In genomic region chrX:119692241-119693031, GRCh38 we compare ENCODE assay signal across 8 cellular contexts. TPM values are rescaled to one million over a fixed set of nuclear protein-coding genes. Genes with fewer than 3 reads are reported as not detected.
DNase-seq lines count a peak whose midpoint lies in the region; ATAC-seq and TF ChIP-seq lines count a peak whose summit lies in the region.

No MANE protein-coding gene starts in this region.

- H3K36me3 Mint-ChIP-seq in progenitor cell of endocrine pancreas (ENCODE audit: insufficient read depth) = no peaks in the 10 kb centered on the region

- peak overlapping the region; percentile 95 for H3K4me3 Mint-ChIP-seq in progenitor cell of endocrine pancreas (ENCODE audit: low read depth)

- DNase-seq in G401 (ENCODE audit: low spot score) = peak; percentile 68
- peak; percentile 21 for DNase-seq in RPMI7951 (ENCODE audit: low read depth)
- DNase-seq in activated naive CD4-positive, alpha-beta T cell treated with Interleukin-2 at 50 U/mL for 16 hours = peak; percentile 69
- peak; percentile 55 for DNase-seq in Right ventricle myocardium superior
- DNase-seq in progenitor cell of endocrine pancreas (ENCODE audit: low spot score, unreplicated experiment) = peak; percentile 17
- no peak for DNase-seq in SW 1271 (lab: John Stamatoyannopoulos, UW)
- no peak for DNase-seq in GOT3 (lab: John Stamatoyannopoulos, UW)

- H3K9me3 Mint-ChIP-seq in progenitor cell of endocrine pancreas (ENCODE audit: low read depth) = peaks cover 6% of the 10 kb centered on the region

- H3K27ac Mint-ChIP-seq in progenitor cell of endocrine pancreas = peak overlapping the region; percentile 84

- peaks cover 18% of the 10 kb centered on the region for H3K27me3 Mint-ChIP-seq in progenitor cell of endocrine pancreas

- in situ Hi-C loops in G401 (cut with HindIII; ENCODE audit: low sequenced_read_pairs) = no loop called here

- peak; percentile 16 for TF ChIP-seq CTCF in progenitor cell of endocrine pancreas (IDR thresholded peaks at IDR 0.05; ENCODE audit: unreplicated experiment)

- ATAC-seq in HG02759 (IDR thresholded peaks at IDR 0.05; ENCODE audit: unreplicated experiment) (peak; percentile 32), Right ventricle myocardium superior (ENCODE audit: poor library complexity) (peak; percentile 69)

- H3K4me1 Mint-ChIP-seq in progenitor cell of endocrine pancreas (ENCODE audit: low read depth) = peaks cover 9% of the 10 kb centered on the region

- intact Hi-C loops in Right ventricle myocardium superior (cut with DNase I) = no loop called here

RNA-seq across cellular contexts. Expression of gene SEPTIN6, which starts 0.5 kb away (rescaled TPM):
- total RNA-seq in G401 (2014; rRNA removed; shearing (Covaris generic)) = 41.5 and 53.2 TPM in 2 replicates
- 9.7 and 10.3 TPM in 2 replicates for total RNA-seq in RPMI7951 (2014; rRNA removed; shearing (Covaris generic))
- total RNA-seq in Right ventricle myocardium superior (6.6 TPM), progenitor cell of endocrine pancreas (37.1 and 40.2 TPM in 2 replicates)

Comparison
In these comparisons a context has a peak if more than half of its experiments do, and no peak if none do; other contexts are left out.
1. DNase-seq: peak in G401 (single experiment), RPMI7951 (single experiment), activated naive CD4-positive, alpha-beta T cell treated with Interleukin-2 at 50 U/mL for 16 hours (single experiment), Right ventricle myocardium superior (single experiment) and progenitor cell of endocrine pancreas (single experiment); none in SW 1271 (0 of 2) and GOT3 (single experiment).